In genomic region chr6:47647188-47647587, GRCh38 we compare ENCODE assay signal across 25 cellular contexts. TPM values are rescaled to one million over a fixed set of nuclear protein-coding genes. Genes with fewer than 3 reads are reported as not detected.
"Had no signal": no experiment of that assay in that cellular context is flagged by ENCODE, and none has a peak within 500 bp of the region (broad histone marks: within the 10 kb centered on the region; RNA-seq: fewer than 3 reads in every experiment).

No MANE protein-coding gene starts in this region.

- DNase-seq: heart right ventricle; hypothalamus; immature natural killer cell; kidney; left ventricle myocardium inferior; naive thymus-derived CD4-positive, alpha-beta T cell; ovary; right lobe of liver; stimulated activated CD4-positive, alpha-beta T cell treated with anti-CD3 and anti-CD28 coated beads, Interleukin-12 subunit alpha, Interleukin-12 subunit beta, amount 100 ng/mL, for 4 hours; stimulated activated CD4-positive, alpha-beta T cell treated with anti-CD3 and anti-CD28 coated beads, Interleukin-15, amount 100 ng/mL, for 24 hours; stimulated activated CD4-positive, alpha-beta T cell treated with anti-CD3 and anti-CD28 coated beads, Interleukin-2, amount 100 ng/mL, for 24 hours; stimulated activated CD4-positive, alpha-beta T cell treated with anti-CD3 and anti-CD28 coated beads, Interleukin-4, amount 100 ng/mL, for 24 hours; stimulated activated naive CD4-positive, alpha-beta T cell; tibial artery; uterus had no signal

- H3K9me3 ChIP-seq: heart right ventricle, left ventricle myocardium inferior, ovary, right atrium auricular region, right lobe of liver, suprapubic skin, thoracic aorta, tibial artery, uterus had no signal

- H3K4me3 ChIP-seq: heart right ventricle, left ventricle myocardium inferior, lung, ovary, right atrium auricular region, right lobe of liver, suprapubic skin, thoracic aorta, tibial artery, uterus had no signal

- H3K27me3 ChIP-seq: heart right ventricle, ovary, right atrium auricular region, right lobe of liver, suprapubic skin, tibial artery, uterus had no signal

- H3K27ac ChIP-seq: heart right ventricle, left ventricle myocardium inferior, ovary, right atrium auricular region, right lobe of liver, suprapubic skin, thoracic aorta, tibial artery, uterus had no signal

- ATAC-seq: heart right ventricle; naive thymus-derived CD4-positive, alpha-beta T cell; natural killer cell treated with Interleukin-12 subunit alpha and Interleukin-12 subunit beta and Interleukin-15 and Interleukin-18, amount 100 ng/mL, for 72 hours; right lobe of liver; stimulated activated effector memory CD8-positive, alpha-beta T cell treated with anti-CD3 and anti-CD28 coated beads, Interleukin-12 subunit alpha, Interleukin-12 subunit beta, amount 100 ng/mL, for 72 hours had no signal

- H3K4me1 ChIP-seq: right lobe of liver, tibial artery, uterus had no signal

- H3K36me3 ChIP-seq: heart right ventricle, left ventricle myocardium inferior, ovary, right atrium auricular region, right lobe of liver, suprapubic skin, thoracic aorta, tibial artery, uterus had no signal

RNA-seq across cellular contexts. Expression of gene ADGRF4, which starts 51.2 kb away (rescaled TPM):
- total RNA-seq: kidney; left ventricle myocardium inferior; myocyte; naive thymus-derived CD4-positive, alpha-beta T cell; natural killer cell treated with Interleukin-12 subunit alpha and Interleukin-12 subunit beta and Interleukin-15 and Interleukin-18, amount 100 ng/mL, for 72 hours; pulmonary artery endothelial cell; right lobe of liver; skeletal muscle tissue; thoracic aorta had no signal
- polyA plus RNA-seq: immature natural killer cell; naive thymus-derived CD4-positive, alpha-beta T cell; neural cell had no signal
